In the genomic region with DNA sequence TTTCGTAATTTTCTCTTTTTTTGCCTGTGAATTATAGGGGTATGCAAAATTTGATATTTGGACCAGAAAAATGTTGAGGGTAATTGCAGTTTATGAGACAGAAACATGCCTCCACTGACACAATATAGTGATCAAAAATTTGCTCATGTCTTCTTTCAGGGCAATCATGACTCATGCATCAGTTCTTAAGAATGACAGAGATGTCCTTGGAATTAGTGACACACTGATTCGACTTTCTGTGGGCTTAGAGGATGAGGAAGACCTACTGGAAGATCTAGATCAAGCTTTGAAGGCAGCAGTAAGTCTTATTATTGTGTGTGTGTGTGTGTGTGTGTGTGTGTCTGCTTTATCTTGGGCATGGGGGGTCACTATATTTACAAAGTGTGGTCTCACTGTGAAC, we compare ENCODE assay signal across 17 cellular contexts. TPM values are rescaled to one million over a fixed set of nuclear protein-coding genes. Genes with fewer than 3 reads are reported as not detected.
A peak's percentile ranks its signal among the peaks of the same experiment; 100 is the strongest.
DNase-seq lines count a peak whose midpoint lies in the region; ATAC-seq and TF ChIP-seq lines count a peak whose summit lies in the region.
"Had no signal": no experiment of that assay in that cellular context is flagged by ENCODE, and none has a peak within 500 bp of the region (broad histone marks: within the 10 kb centered on the region; RNA-seq: fewer than 3 reads in every experiment).

No MANE protein-coding gene starts in this region.

- no peak for DNase-seq in stimulated activated naive CD8-positive, alpha-beta T cell treated with anti-CD3 and anti-CD28 coated beads, Interleukin-15, Interleukin-2, amounts not matched to agents 100 U/mL and 50 U/mL, for 24 hours
- DNase-seq in stimulated activated naive CD8-positive, alpha-beta T cell treated with anti-CD3 and anti-CD28 coated beads, Interleukin-15, amount 100 ng/mL, for 72 hours, result no peak
- DNase-seq in MV-4-11 (lab: John Stamatoyannopoulos, UW) (peak; percentile 11), GM10248 (ENCODE audit: extremely low spot score) (no peak), mesenteric fat pad (ENCODE audit: low spot score) (no peak)
- DNase-seq: BE2C; Calu3; effector memory CD8-positive, alpha-beta T cell; head of caudate nucleus; left ventricle myocardium inferior; NCI-H1436 treated with DMSO at 0.1 percent for 48 hours; NCI-H524 treated with DMSO at 0.1 percent for 48 hours; stimulated activated naive CD4-positive, alpha-beta T cell treated with Interleukin-2 at 50 U/mL for 16 hours had no signal

- no peak overlapping the region for H3K4me3 Mint-ChIP-seq in stimulated activated naive CD8-positive, alpha-beta T cell treated with anti-CD3 and anti-CD28 coated beads, Interleukin-15, amount 100 ng/mL, for 72 hours
- H3K4me3 Mint-ChIP-seq: brain; effector memory CD8-positive, alpha-beta T cell; neural crest cell had no signal

- H3K27me3 Mint-ChIP-seq in stimulated activated naive CD8-positive, alpha-beta T cell treated with anti-CD3 and anti-CD28 coated beads, Interleukin-15, amount 100 ng/mL, for 72 hours, result no peaks in the 10 kb centered on the region
- H3K27me3 Mint-ChIP-seq: brain; effector memory CD8-positive, alpha-beta T cell had no signal

- H3K9me3 Mint-ChIP-seq in stimulated activated naive CD8-positive, alpha-beta T cell treated with anti-CD3 and anti-CD28 coated beads, Interleukin-15, amount 100 ng/mL, for 72 hours, result no peaks in the 10 kb centered on the region
- H3K9me3 Mint-ChIP-seq: brain; effector memory CD8-positive, alpha-beta T cell; neural crest cell had no signal

- POLR2A ChIA-PET in GM10248 (lab: Yijun Ruan, JAX), result no interaction called here

- TF ChIP-seq CTCF in GM10248 (IDR thresholded peaks at IDR 0.05; ENCODE audit: control extremely low read depth, extremely low read depth, low read depth, missing control alignments), result no peak

- CTCF ChIA-PET in GM10248 (lab: Yijun Ruan, JAX), result interaction anchor here (1.6 kb wide), 1 partner anchor 15 kb away, joined by 3 read pairs; no protein-coding TSS in a partner anchor

- peak; percentile 90 for ATAC-seq in stimulated activated naive CD8-positive, alpha-beta T cell treated with anti-CD3 and anti-CD28 coated beads, Interleukin-15, Interleukin-2, amounts not matched to agents 100 U/mL and 50 U/mL, for 24 hours
- ATAC-seq in stimulated activated naive CD8-positive, alpha-beta T cell treated with anti-CD3 and anti-CD28 coated beads, Interleukin-15, amount 100 ng/mL, for 72 hours, result no peak
- peak; percentile 33 for ATAC-seq in esophagus mucosa
- ATAC-seq in HG03097 (IDR thresholded peaks at IDR 0.05; ENCODE audit: low FRiP score, unreplicated experiment), result no peak
- ATAC-seq: effector memory CD8-positive, alpha-beta T cell had no signal

- no peak overlapping the region for H3K27ac Mint-ChIP-seq in stimulated activated naive CD8-positive, alpha-beta T cell treated with anti-CD3 and anti-CD28 coated beads, Interleukin-15, amount 100 ng/mL, for 72 hours
- H3K27ac Mint-ChIP-seq: brain; effector memory CD8-positive, alpha-beta T cell had no signal

- no peaks in the 10 kb centered on the region for H3K4me1 Mint-ChIP-seq in stimulated activated naive CD8-positive, alpha-beta T cell treated with anti-CD3 and anti-CD28 coated beads, Interleukin-15, amount 100 ng/mL, for 72 hours

RNA-seq across cellular contexts. Expression of gene CTH, which starts 27.5 kb away (rescaled TPM):
- total RNA-seq in esophagus mucosa (11.3 TPM), mesenteric fat pad (2.5 TPM)

Comparison
In these comparisons a context has a peak if more than half of its experiments do, and no peak if none do; other contexts are left out.
1. ATAC-seq: peak in stimulated activated naive CD8-positive, alpha-beta T cell treated with anti-CD3 and anti-CD28 coated beads, Interleukin-15, Interleukin-2, amounts not matched to agents 100 U/mL and 50 U/mL, for 24 hours (single experiment) and esophagus mucosa (single experiment); none in stimulated activated naive CD8-positive, alpha-beta T cell treated with anti-CD3 and anti-CD28 coated beads, Interleukin-15, amount 100 ng/mL, for 72 hours (single experiment) and HG03097 (single experiment).